ENCODE assay signal across 18 cellular contexts in the genomic region with DNA sequence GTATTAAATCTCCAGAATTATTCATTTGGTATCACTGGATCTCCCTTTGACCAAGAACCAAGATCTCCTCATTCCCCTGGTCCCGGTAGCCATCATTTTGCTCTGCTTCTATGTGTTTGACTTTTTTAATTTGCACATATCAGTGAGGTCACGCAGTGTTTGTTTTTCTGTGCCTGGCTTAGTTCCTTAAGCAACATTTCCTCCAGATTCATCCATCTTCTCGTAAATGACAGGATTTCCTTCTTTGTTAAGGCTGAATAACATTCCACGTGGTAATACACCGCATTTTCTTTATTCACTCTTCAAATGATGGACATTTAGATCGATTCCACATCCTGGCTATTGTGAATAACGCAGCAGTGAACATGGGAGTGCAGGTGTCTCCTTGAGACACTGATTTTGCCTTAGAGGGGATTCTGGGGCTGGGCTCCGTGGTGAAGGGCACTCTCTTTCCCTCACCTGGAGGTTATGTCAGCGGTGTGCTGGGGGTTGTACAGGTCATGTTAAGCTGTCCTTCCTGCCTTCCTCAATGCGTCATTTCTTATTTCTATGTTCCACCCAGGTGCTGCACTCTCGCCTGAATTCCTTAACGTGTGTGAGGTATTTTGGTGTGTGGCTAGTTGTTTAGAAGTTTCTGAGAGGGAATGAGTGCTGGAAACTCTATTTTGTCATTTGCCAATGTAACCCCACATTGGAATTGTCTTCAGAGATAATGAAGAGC.
DNase-seq lines count a peak whose midpoint lies in the region; TF ChIP-seq lines count a peak whose summit lies in the region.
"Had no signal": no experiment of that assay in that cellular context is flagged by ENCODE, and none has a peak within 500 bp of the region (broad histone marks: within the 10 kb centered on the region; RNA-seq: fewer than 3 reads in every experiment).

No MANE protein-coding gene starts in this region.

- H3K9me3 Mint-ChIP-seq in Calu3 (ENCODE audit: low read depth, unreplicated experiment) (no peaks in the 10 kb centered on the region), progenitor cell of endocrine pancreas (ENCODE audit: low read depth) (no peaks in the 10 kb centered on the region)
- H3K9me3 Mint-ChIP-seq: CD8-positive, alpha-beta T cell; stimulated activated effector memory CD8-positive, alpha-beta T cell treated with anti-CD3 and anti-CD28 coated beads, Interleukin-12 subunit alpha, Interleukin-12 subunit beta, amount 100 ng/mL, for 72 hours had no signal

- CTCF ChIA-PET in Calu3 (lab: Charles Lee) = interaction anchor here (0.6 to 1.1 kb wide), 5 partner anchors 16 to 117 kb away, joined by 3 to 4 read pairs (median 4); no protein-coding TSS in a partner anchor

- in situ Hi-C loops in astrocyte of the spinal cord (cut with HindIII; ENCODE audit: low sequenced_read_pairs) = no loop called here

- peak; percentile 39 for DNase-seq in Calu3
- DNase-seq in astrocyte of the spinal cord (ENCODE audit: low read depth, low spot score) = peak; percentile 27
- DNase-seq in fibroblast of villous mesenchyme (ENCODE audit: low read depth) = peak; percentile 29
- DNase-seq in progenitor cell of endocrine pancreas (ENCODE audit: low spot score, unreplicated experiment) = no peak
- no peak for DNase-seq in germinal center (ENCODE audit: low spot score)
- DNase-seq in medulla oblongata (ENCODE audit: extremely low spot score) = no peak
- no peak for DNase-seq in GM19238 (ENCODE audit: insufficient read length, low spot score)
- DNase-seq in NOMO-1 (lab: John Stamatoyannopoulos, UW; ENCODE audit: unreplicated experiment in 2 of 2) = no peak
- DNase-seq: activated CD4-positive, alpha-beta T cell treated with anti-CD3 and anti-CD28 coated beads, Interleukin-2, amount 50 U/mL, for 48 hours; activated naive CD8-positive, alpha-beta T cell treated with anti-CD3 and anti-CD28 coated beads for 36 hours; activated T-cell treated with anti-CD3 and anti-CD28 coated beads, Interleukin-2, amount 50 U/mL, for 48 hours; CD8-positive, alpha-beta T cell; cerebellar nuclear complex; heart left ventricle; kidney; NCI-H1105 treated with DMSO at 0.1 percent for 48 hours; NCI-H2171 treated with DMSO at 0.1 percent for 48 hours had no signal

- peak overlapping the region; percentile 82 for H3K27ac Mint-ChIP-seq in Calu3 (ENCODE audit: unreplicated experiment)
- peak overlapping the region; percentile 93 for H3K27ac Mint-ChIP-seq in progenitor cell of endocrine pancreas
- H3K27ac Mint-ChIP-seq: activated naive CD8-positive, alpha-beta T cell treated with anti-CD3 and anti-CD28 coated beads for 36 hours; CD8-positive, alpha-beta T cell; stimulated activated effector memory CD8-positive, alpha-beta T cell treated with anti-CD3 and anti-CD28 coated beads, Interleukin-12 subunit alpha, Interleukin-12 subunit beta, amount 100 ng/mL, for 72 hours had no signal

- peaks cover 77% of the 10 kb centered on the region for H3K4me1 Mint-ChIP-seq in Calu3 (ENCODE audit: low read depth, unreplicated experiment)
- H3K4me1 Mint-ChIP-seq in progenitor cell of endocrine pancreas (ENCODE audit: low read depth) = peaks cover 45% of the 10 kb centered on the region

- H3K36me3 Mint-ChIP-seq in Calu3 (ENCODE audit: insufficient read depth, unreplicated experiment) = no peaks in the 10 kb centered on the region
- peaks cover 4% of the 10 kb centered on the region for H3K36me3 Mint-ChIP-seq in progenitor cell of endocrine pancreas (ENCODE audit: insufficient read depth)
- H3K36me3 Mint-ChIP-seq: CD8-positive, alpha-beta T cell; stimulated activated effector memory CD8-positive, alpha-beta T cell treated with anti-CD3 and anti-CD28 coated beads, Interleukin-12 subunit alpha, Interleukin-12 subunit beta, amount 100 ng/mL, for 72 hours had no signal

- TF ChIP-seq CTCF in Calu3 (IDR thresholded peaks at IDR 0.05; ENCODE audit: unreplicated experiment) (no peak), astrocyte of the spinal cord (IDR thresholded peaks at IDR 0.05; ENCODE audit: low read depth, low read length) (no peak), fibroblast of villous mesenchyme (IDR thresholded peaks at IDR 0.05; ENCODE audit: insufficient read depth, low read depth, low read length) (no peak), progenitor cell of endocrine pancreas (IDR thresholded peaks at IDR 0.05; ENCODE audit: unreplicated experiment) (no peak)

- intact Hi-C loops in Calu3 (cut with micrococcal nuclease; ENCODE audit: unreplicated experiment) = loop anchor here (2.0 to 10.0 kb wide), 5 partner anchors 66 to 621 kb away; a partner anchor contains a TSS

- H3K4me3 ChIP-seq in astrocyte of the spinal cord (ENCODE audit: low read depth, low read length) (no peak overlapping the region), fibroblast of villous mesenchyme (ENCODE audit: low read depth, low read length) (no peak overlapping the region)
- H3K4me3 ChIP-seq: heart left ventricle had no signal

- BruUV-seq in Calu3 (replicated peaks; lab: Mats Ljungman, UMichigan) = TSS peak; percentile 86

- H3K4me3 Mint-ChIP-seq in Calu3 (ENCODE audit: low read depth, unreplicated experiment) = peak overlapping the region; percentile 39
- no peak overlapping the region for H3K4me3 Mint-ChIP-seq in progenitor cell of endocrine pancreas (ENCODE audit: low read depth)
- H3K4me3 Mint-ChIP-seq: activated naive CD8-positive, alpha-beta T cell treated with anti-CD3 and anti-CD28 coated beads for 36 hours; CD8-positive, alpha-beta T cell; stimulated activated effector memory CD8-positive, alpha-beta T cell treated with anti-CD3 and anti-CD28 coated beads, Interleukin-12 subunit alpha, Interleukin-12 subunit beta, amount 100 ng/mL, for 72 hours had no signal

- no peaks in the 10 kb centered on the region for H3K27me3 Mint-ChIP-seq in Calu3 (ENCODE audit: unreplicated experiment)
- H3K27me3 Mint-ChIP-seq in progenitor cell of endocrine pancreas = no peaks in the 10 kb centered on the region
- H3K27me3 Mint-ChIP-seq: activated naive CD8-positive, alpha-beta T cell treated with anti-CD3 and anti-CD28 coated beads for 36 hours had no signal

Comparison
In these comparisons a context has a peak if more than half of its experiments do, and no peak if none do; other contexts are left out.
1. DNase-seq: peak in Calu3 (single experiment), astrocyte of the spinal cord (single experiment) and fibroblast of villous mesenchyme (single experiment); none in progenitor cell of endocrine pancreas (single experiment), germinal center (single experiment), medulla oblongata (single experiment), GM19238 (single experiment) and NOMO-1 (0 of 2).